ENCODE assay signal across 1 cellular context in the genomic region with DNA sequence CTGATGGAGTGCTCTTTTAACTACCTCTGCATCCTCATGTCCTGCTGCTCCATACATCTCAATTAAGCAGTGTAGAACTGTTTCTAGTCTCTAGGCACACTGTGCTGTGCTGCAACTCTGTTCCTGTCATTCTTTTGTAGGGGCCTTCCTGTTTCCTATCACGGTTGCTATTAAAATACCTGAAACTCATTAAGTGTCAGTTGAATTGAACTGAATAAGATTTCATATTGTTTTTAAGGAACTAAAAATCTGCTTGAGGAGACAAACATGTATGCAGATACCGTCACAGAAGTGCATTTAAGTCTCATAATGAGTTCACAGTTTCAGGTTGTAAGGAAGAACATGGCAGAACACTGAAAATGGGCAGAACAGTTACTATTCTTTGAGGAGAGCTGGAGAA.
TF ChIP-seq lines count a peak whose summit lies in the region.

No MANE protein-coding gene starts in this region.

TF ChIP-seq in GM12878, 131 proteins besides CTCF, POLR2A, EP300 and RAD21 (continued from another document):
- TF ChIP-seq, protein P1, sequence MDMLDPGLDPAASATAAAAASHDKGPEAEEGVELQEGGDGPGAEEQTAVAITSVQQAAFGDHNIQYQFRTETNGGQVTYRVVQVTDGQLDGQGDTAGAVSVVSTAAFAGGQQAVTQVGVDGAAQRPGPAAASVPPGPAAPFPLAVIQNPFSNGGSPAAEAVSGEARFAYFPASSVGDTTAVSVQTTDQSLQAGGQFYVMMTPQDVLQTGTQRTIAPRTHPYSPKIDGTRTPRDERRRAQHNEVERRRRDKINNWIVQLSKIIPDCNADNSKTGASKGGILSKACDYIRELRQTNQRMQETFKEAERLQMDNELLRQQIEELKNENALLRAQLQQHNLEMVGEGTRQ (IDR thresholded peaks at IDR 0.05; ENCODE audit: borderline replicate concordance, low read depth, low read length): no peak
- TF ChIP-seq, protein P2, sequence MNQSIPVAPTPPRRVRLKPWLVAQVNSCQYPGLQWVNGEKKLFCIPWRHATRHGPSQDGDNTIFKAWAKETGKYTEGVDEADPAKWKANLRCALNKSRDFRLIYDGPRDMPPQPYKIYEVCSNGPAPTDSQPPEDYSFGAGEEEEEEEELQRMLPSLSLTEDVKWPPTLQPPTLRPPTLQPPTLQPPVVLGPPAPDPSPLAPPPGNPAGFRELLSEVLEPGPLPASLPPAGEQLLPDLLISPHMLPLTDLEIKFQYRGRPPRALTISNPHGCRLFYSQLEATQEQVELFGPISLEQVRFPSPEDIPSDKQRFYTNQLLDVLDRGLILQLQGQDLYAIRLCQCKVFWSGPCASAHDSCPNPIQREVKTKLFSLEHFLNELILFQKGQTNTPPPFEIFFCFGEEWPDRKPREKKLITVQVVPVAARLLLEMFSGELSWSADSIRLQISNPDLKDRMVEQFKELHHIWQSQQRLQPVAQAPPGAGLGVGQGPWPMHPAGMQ (IDR thresholded peaks at IDR 0.05; ENCODE audit: borderline replicate concordance): no peak
- TF ChIP-seq, protein P3, sequence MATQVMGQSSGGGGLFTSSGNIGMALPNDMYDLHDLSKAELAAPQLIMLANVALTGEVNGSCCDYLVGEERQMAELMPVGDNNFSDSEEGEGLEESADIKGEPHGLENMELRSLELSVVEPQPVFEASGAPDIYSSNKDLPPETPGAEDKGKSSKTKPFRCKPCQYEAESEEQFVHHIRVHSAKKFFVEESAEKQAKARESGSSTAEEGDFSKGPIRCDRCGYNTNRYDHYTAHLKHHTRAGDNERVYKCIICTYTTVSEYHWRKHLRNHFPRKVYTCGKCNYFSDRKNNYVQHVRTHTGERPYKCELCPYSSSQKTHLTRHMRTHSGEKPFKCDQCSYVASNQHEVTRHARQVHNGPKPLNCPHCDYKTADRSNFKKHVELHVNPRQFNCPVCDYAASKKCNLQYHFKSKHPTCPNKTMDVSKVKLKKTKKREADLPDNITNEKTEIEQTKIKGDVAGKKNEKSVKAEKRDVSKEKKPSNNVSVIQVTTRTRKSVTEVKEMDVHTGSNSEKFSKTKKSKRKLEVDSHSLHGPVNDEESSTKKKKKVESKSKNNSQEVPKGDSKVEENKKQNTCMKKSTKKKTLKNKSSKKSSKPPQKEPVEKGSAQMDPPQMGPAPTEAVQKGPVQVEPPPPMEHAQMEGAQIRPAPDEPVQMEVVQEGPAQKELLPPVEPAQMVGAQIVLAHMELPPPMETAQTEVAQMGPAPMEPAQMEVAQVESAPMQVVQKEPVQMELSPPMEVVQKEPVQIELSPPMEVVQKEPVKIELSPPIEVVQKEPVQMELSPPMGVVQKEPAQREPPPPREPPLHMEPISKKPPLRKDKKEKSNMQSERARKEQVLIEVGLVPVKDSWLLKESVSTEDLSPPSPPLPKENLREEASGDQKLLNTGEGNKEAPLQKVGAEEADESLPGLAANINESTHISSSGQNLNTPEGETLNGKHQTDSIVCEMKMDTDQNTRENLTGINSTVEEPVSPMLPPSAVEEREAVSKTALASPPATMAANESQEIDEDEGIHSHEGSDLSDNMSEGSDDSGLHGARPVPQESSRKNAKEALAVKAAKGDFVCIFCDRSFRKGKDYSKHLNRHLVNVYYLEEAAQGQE (IDR thresholded peaks at IDR 0.05; ENCODE audit: low read depth, low read length): no peak
- TF ChIP-seq, protein P4, sequence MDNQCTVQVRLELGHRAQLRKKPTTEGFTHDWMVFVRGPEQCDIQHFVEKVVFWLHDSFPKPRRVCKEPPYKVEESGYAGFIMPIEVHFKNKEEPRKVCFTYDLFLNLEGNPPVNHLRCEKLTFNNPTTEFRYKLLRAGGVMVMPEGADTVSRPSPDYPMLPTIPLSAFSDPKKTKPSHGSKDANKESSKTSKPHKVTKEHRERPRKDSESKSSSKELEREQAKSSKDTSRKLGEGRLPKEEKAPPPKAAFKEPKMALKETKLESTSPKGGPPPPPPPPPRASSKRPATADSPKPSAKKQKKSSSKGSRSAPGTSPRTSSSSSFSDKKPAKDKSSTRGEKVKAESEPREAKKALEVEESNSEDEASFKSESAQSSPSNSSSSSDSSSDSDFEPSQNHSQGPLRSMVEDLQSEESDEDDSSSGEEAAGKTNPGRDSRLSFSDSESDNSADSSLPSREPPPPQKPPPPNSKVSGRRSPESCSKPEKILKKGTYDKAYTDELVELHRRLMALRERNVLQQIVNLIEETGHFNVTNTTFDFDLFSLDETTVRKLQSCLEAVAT (IDR thresholded peaks at IDR 0.05): no peak
- TF ChIP-seq, protein P5, sequence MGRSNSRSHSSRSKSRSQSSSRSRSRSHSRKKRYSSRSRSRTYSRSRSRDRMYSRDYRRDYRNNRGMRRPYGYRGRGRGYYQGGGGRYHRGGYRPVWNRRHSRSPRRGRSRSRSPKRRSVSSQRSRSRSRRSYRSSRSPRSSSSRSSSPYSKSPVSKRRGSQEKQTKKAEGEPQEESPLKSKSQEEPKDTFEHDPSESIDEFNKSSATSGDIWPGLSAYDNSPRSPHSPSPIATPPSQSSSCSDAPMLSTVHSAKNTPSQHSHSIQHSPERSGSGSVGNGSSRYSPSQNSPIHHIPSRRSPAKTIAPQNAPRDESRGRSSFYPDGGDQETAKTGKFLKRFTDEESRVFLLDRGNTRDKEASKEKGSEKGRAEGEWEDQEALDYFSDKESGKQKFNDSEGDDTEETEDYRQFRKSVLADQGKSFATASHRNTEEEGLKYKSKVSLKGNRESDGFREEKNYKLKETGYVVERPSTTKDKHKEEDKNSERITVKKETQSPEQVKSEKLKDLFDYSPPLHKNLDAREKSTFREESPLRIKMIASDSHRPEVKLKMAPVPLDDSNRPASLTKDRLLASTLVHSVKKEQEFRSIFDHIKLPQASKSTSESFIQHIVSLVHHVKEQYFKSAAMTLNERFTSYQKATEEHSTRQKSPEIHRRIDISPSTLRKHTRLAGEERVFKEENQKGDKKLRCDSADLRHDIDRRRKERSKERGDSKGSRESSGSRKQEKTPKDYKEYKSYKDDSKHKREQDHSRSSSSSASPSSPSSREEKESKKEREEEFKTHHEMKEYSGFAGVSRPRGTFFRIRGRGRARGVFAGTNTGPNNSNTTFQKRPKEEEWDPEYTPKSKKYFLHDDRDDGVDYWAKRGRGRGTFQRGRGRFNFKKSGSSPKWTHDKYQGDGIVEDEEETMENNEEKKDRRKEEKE (IDR thresholded peaks at IDR 0.05): no peak
- TF ChIP-seq LARP7 (IDR thresholded peaks at IDR 0.05) (no peak), RAD51 (IDR thresholded peaks at IDR 0.05) (no peak), ETV6 (conservative IDR thresholded peaks at IDR 0.05 in 1 of 2, IDR thresholded peaks at IDR 0.05 in 1 of 2; ENCODE audit: borderline replicate concordance in 1 of 2, low read depth in 1 of 2) (peak in 1 of 2 experiments; percentile 51; a peak in 1 of 4 replicates), ZNF622 (IDR thresholded peaks at IDR 0.05) (no peak)
- TF ChIP-seq, protein P6, sequence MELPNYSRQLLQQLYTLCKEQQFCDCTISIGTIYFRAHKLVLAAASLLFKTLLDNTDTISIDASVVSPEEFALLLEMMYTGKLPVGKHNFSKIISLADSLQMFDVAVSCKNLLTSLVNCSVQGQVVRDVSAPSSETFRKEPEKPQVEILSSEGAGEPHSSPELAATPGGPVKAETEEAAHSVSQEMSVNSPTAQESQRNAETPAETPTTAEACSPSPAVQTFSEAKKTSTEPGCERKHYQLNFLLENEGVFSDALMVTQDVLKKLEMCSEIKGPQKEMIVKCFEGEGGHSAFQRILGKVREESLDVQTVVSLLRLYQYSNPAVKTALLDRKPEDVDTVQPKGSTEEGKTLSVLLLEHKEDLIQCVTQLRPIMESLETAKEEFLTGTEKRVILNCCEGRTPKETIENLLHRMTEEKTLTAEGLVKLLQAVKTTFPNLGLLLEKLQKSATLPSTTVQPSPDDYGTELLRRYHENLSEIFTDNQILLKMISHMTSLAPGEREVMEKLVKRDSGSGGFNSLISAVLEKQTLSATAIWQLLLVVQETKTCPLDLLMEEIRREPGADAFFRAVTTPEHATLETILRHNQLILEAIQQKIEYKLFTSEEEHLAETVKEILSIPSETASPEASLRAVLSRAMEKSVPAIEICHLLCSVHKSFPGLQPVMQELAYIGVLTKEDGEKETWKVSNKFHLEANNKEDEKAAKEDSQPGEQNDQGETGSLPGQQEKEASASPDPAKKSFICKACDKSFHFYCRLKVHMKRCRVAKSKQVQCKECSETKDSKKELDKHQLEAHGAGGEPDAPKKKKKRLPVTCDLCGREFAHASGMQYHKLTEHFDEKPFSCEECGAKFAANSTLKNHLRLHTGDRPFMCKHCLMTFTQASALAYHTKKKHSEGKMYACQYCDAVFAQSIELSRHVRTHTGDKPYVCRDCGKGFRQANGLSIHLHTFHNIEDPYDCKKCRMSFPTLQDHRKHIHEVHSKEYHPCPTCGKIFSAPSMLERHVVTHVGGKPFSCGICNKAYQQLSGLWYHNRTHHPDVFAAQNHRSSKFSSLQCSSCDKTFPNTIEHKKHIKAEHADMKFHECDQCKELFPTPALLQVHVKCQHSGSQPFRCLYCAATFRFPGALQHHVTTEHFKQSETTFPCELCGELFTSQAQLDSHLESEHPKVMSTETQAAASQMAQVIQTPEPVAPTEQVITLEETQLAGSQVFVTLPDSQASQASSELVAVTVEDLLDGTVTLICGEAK (IDR thresholded peaks at IDR 0.05; ENCODE audit: borderline replicate concordance): no peak
TF ChIP-seq in GM12878: peak in this region for 7.
